ENCODE assay signal across 30 cellular contexts in genomic region chr17:49873926-49874325, GRCh38. TPM values are rescaled to one million over a fixed set of nuclear protein-coding genes. Genes with fewer than 3 reads are reported as not detected.
"Had no signal": no experiment of that assay in that cellular context is flagged by ENCODE, and none has a peak within 500 bp of the region (broad histone marks: within the 10 kb centered on the region; RNA-seq: fewer than 3 reads in every experiment).

No MANE protein-coding gene starts in this region.

- H3K4me3 Mint-ChIP-seq: activated CD4-positive, alpha-beta T cell treated with anti-CD3 and anti-CD28 coated beads for 36 hours; activated CD4-positive, alpha-beta T cell treated with anti-CD3 and anti-CD28 coated beads, Interleukin-2, amount 10 ng/mL, durations not matched to agents 7 days and 5 days; activated CD8-positive, alpha-beta memory T cell treated with anti-CD3 and anti-CD28 coated beads, Interleukin-2, amount 10 ng/mL, durations not matched to agents 7 days and 5 days; activated naive CD8-positive, alpha-beta T cell treated with anti-CD3 and anti-CD28 coated beads for 36 hours; central memory CD8-positive, alpha-beta T cell had no signal

- H3K27me3 ChIP-seq: ascending aorta, cardiac muscle cell had no signal

- DNase-seq: activated CD4-positive, alpha-beta T cell treated with anti-CD3 and anti-CD28 coated beads for 36 hours; activated CD4-positive, alpha-beta T cell treated with anti-CD3 and anti-CD28 coated beads, Interleukin-2, amount 10 ng/mL, durations not matched to agents 7 days and 5 days; activated CD4-positive, alpha-beta T cell treated with anti-CD3 and anti-CD28 coated beads, Interleukin-2, amount 50 U/mL, for 48 hours; activated CD8-positive, alpha-beta memory T cell treated with anti-CD3 and anti-CD28 coated beads for 24 hours; activated CD8-positive, alpha-beta memory T cell treated with anti-CD3 and anti-CD28 coated beads, Interleukin-2, amount 10 ng/mL, durations not matched to agents 7 days and 5 days; activated CD8-positive, alpha-beta memory T cell treated with anti-CD3 and anti-CD28 coated beads, Interleukin-2, amount 50 U/mL, for 48 hours; activated effector memory CD4-positive, alpha-beta T cell treated with anti-CD3 and anti-CD28 coated beads, Interleukin-2, amount 50 U/mL, for 16 hours; activated naive CD4-positive, alpha-beta T cell; activated naive CD4-positive, alpha-beta T cell treated with anti-CD3 and anti-CD28 coated beads, Interleukin-2, amount 50 U/mL, for 16 hours; activated naive CD8-positive, alpha-beta T cell treated with anti-CD3 and anti-CD28 coated beads for 36 hours; activated T-cell treated with anti-CD3 and anti-CD28 coated beads, Interleukin-2, amount 50 U/mL, for 48 hours; amygdala; NCI-H1092 treated with DMSO at 0.1 percent for 48 hours; NCI-H146; NCI-H526; NCI-H748 treated with DMSO at 0.1 percent for 48 hours; NK-92 treated with Interleukin-12 subunit alpha and Interleukin-12 subunit beta, amount 100 ng/mL, for 24 hours; PC-3; SIG-M5; T-cell had no signal

- H3K36me3 Mint-ChIP-seq: activated CD8-positive, alpha-beta memory T cell treated with anti-CD3 and anti-CD28 coated beads, Interleukin-2, amount 10 ng/mL, durations not matched to agents 7 days and 5 days; activated naive CD8-positive, alpha-beta T cell treated with anti-CD3 and anti-CD28 coated beads for 36 hours; T-cell had no signal

- H3K27ac ChIP-seq: ascending aorta, cardiac muscle cell, RWPE1 had no signal

- H3K9me3 Mint-ChIP-seq: activated CD4-positive, alpha-beta T cell treated with anti-CD3 and anti-CD28 coated beads, Interleukin-2, amount 10 ng/mL, durations not matched to agents 7 days and 5 days; activated naive CD8-positive, alpha-beta T cell treated with anti-CD3 and anti-CD28 coated beads for 36 hours; central memory CD8-positive, alpha-beta T cell; T-cell had no signal

- H3K4me3 ChIP-seq: ascending aorta, cardiac muscle cell had no signal

- H3K4me1 ChIP-seq: ascending aorta had no signal

- H3K36me3 ChIP-seq: ascending aorta, cardiac muscle cell had no signal

- H3K27ac Mint-ChIP-seq: activated CD4-positive, alpha-beta T cell treated with anti-CD3 and anti-CD28 coated beads for 36 hours; activated CD4-positive, alpha-beta T cell treated with anti-CD3 and anti-CD28 coated beads, Interleukin-2, amount 10 ng/mL, durations not matched to agents 7 days and 5 days; activated CD8-positive, alpha-beta memory T cell treated with anti-CD3 and anti-CD28 coated beads, Interleukin-2, amount 10 ng/mL, durations not matched to agents 7 days and 5 days; activated naive CD8-positive, alpha-beta T cell treated with anti-CD3 and anti-CD28 coated beads for 36 hours; T-cell had no signal

- ATAC-seq: activated CD4-positive, alpha-beta T cell treated with anti-CD3 and anti-CD28 coated beads for 36 hours; activated CD4-positive, CD25-positive, alpha-beta regulatory T cell treated with anti-CD3 and anti-CD28 coated beads, Interleukin-2, amount 50 U/mL, for 24 hours; activated CD8-positive, alpha-beta memory T cell treated with anti-CD3 and anti-CD28 coated beads, Interleukin-2, amount 10 ng/mL, durations not matched to agents 7 days and 5 days; PC-3; Right ventricle myocardium inferior; SK-N-SH treated with all-trans-retinoic acid at 6 μM for 48 hours had no signal

- H3K9me3 ChIP-seq: ascending aorta had no signal

RNA-seq across cellular contexts. Expression of gene TAC4, which starts 26.1 kb away (rescaled TPM):
- total RNA-seq: activated CD4-positive, alpha-beta T cell treated with anti-CD3 and anti-CD28 coated beads for 36 hours; activated CD4-positive, alpha-beta T cell treated with anti-CD3 and anti-CD28 coated beads, Interleukin-2, amount 10 ng/mL, durations not matched to agents 7 days and 5 days; activated CD8-positive, alpha-beta memory T cell treated with anti-CD3 and anti-CD28 coated beads, Interleukin-2, amount 10 ng/mL, durations not matched to agents 7 days and 5 days; activated naive CD8-positive, alpha-beta T cell treated with anti-CD3 and anti-CD28 coated beads for 36 hours; ascending aorta; cardiac muscle cell; M059J; PC-3; SK-MEL-5; T-cell; T-helper 2 cell treated with Interferon-gamma antibody and Interleukin-4, amounts not matched to agents 100 ng/mL and 5 ng/mL, for 36 hours had no signal
